In the genomic region with DNA sequence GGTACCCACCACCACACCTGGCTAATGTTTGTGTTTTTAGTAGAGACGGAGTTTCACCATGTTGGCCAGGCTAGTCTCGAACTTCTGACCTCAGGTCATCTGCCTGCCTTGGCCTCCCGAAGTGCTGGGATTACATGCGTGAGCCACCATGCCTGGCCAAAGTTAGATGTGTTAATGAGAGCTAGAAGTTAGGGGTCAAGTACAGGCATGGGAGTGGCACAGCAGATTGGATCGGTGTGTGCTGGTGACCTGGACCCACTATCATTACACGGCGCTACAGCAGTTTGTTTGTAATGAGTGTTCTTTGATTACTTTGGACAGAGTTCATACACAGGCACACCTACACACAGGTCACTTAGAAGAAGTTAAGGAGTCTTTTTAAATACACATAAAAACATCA, we compare ENCODE assay signal across 20 cellular contexts. TPM values are rescaled to one million over a fixed set of nuclear protein-coding genes. Genes with fewer than 3 reads are reported as not detected.
DNase-seq lines count a peak whose midpoint lies in the region; ATAC-seq and TF ChIP-seq lines count a peak whose summit lies in the region.
"Had no signal": no experiment of that assay in that cellular context is flagged by ENCODE, and none has a peak within 500 bp of the region (broad histone marks: within the 10 kb centered on the region; RNA-seq: fewer than 3 reads in every experiment).

No MANE protein-coding gene starts in this region.

- peaks cover 67% of the 10 kb centered on the region for H3K36me3 Mint-ChIP-seq in stimulated activated naive CD8-positive, alpha-beta T cell treated with anti-CD3 and anti-CD28 coated beads, Interleukin-15, Interleukin-2, amounts not matched to agents 100 ng/mL and 50 ng/mL, for 24 hours (ENCODE audit: low read depth)
- H3K36me3 Mint-ChIP-seq in activated T-helper 1 cell treated with anti-CD3 and anti-CD28 coated beads, Interleukin-12 subunit alpha, Interleukin-12 subunit beta, Interleukin-2, Interleukin-4 antibody, amounts not matched to agents 30 ng/mL and 10 ng/mL and 1 ng/mL, durations not matched to agents 14 hours and 24 hours and 36 hours (ENCODE audit: low read depth): peaks cover 60% of the 10 kb centered on the region
- H3K36me3 Mint-ChIP-seq in nephron progenitor cell (ENCODE audit: low read depth): peaks cover 86% of the 10 kb centered on the region

- no peak for TF ChIP-seq CTCF in nephron progenitor cell (IDR thresholded peaks at IDR 0.05)

- no peak overlapping the region for H3K4me3 Mint-ChIP-seq in stimulated activated naive CD8-positive, alpha-beta T cell treated with anti-CD3 and anti-CD28 coated beads, Interleukin-15, Interleukin-2, amounts not matched to agents 100 ng/mL and 50 ng/mL, for 24 hours
- no peak overlapping the region for H3K4me3 Mint-ChIP-seq in activated T-helper 1 cell treated with anti-CD3 and anti-CD28 coated beads, Interleukin-12 subunit alpha, Interleukin-12 subunit beta, Interleukin-2, Interleukin-4 antibody, amounts not matched to agents 30 ng/mL and 10 ng/mL and 1 ng/mL, durations not matched to agents 14 hours and 24 hours and 36 hours
- H3K4me3 Mint-ChIP-seq in nephron progenitor cell: no peak overlapping the region

- peak overlapping the region; percentile 24 for H3K27ac Mint-ChIP-seq in stimulated activated naive CD8-positive, alpha-beta T cell treated with anti-CD3 and anti-CD28 coated beads, Interleukin-15, Interleukin-2, amounts not matched to agents 100 ng/mL and 50 ng/mL, for 24 hours
- peak overlapping the region; percentile 34 for H3K27ac Mint-ChIP-seq in activated T-helper 1 cell treated with anti-CD3 and anti-CD28 coated beads, Interleukin-12 subunit alpha, Interleukin-12 subunit beta, Interleukin-2, Interleukin-4 antibody, amounts not matched to agents 30 ng/mL and 10 ng/mL and 1 ng/mL, durations not matched to agents 14 hours and 24 hours and 36 hours
- peak overlapping the region; percentile 78 for H3K27ac Mint-ChIP-seq in nephron progenitor cell

- no peak for ATAC-seq in stimulated activated naive CD8-positive, alpha-beta T cell treated with anti-CD3 and anti-CD28 coated beads, Interleukin-15, Interleukin-2, amounts not matched to agents 100 U/mL and 50 U/mL, for 24 hours
- no peak for ATAC-seq in HG02885 (IDR thresholded peaks at IDR 0.05; ENCODE audit: poor library complexity, unreplicated experiment)

- H3K27me3 Mint-ChIP-seq in stimulated activated naive CD8-positive, alpha-beta T cell treated with anti-CD3 and anti-CD28 coated beads, Interleukin-15, Interleukin-2, amounts not matched to agents 100 ng/mL and 50 ng/mL, for 24 hours: no peaks in the 10 kb centered on the region
- no peaks in the 10 kb centered on the region for H3K27me3 Mint-ChIP-seq in activated T-helper 1 cell treated with anti-CD3 and anti-CD28 coated beads, Interleukin-12 subunit alpha, Interleukin-12 subunit beta, Interleukin-2, Interleukin-4 antibody, amounts not matched to agents 30 ng/mL and 10 ng/mL and 1 ng/mL, durations not matched to agents 14 hours and 24 hours and 36 hours (ENCODE audit: insufficient read depth)
- no peaks in the 10 kb centered on the region for H3K27me3 Mint-ChIP-seq in nephron progenitor cell (ENCODE audit: low read depth, poor library complexity)

- no peaks in the 10 kb centered on the region for H3K9me3 Mint-ChIP-seq in stimulated activated naive CD8-positive, alpha-beta T cell treated with anti-CD3 and anti-CD28 coated beads, Interleukin-15, Interleukin-2, amounts not matched to agents 100 ng/mL and 50 ng/mL, for 24 hours
- no peaks in the 10 kb centered on the region for H3K9me3 Mint-ChIP-seq in activated T-helper 1 cell treated with anti-CD3 and anti-CD28 coated beads, Interleukin-12 subunit alpha, Interleukin-12 subunit beta, Interleukin-2, Interleukin-4 antibody, amounts not matched to agents 30 ng/mL and 10 ng/mL and 1 ng/mL, durations not matched to agents 14 hours and 24 hours and 36 hours
- no peaks in the 10 kb centered on the region for H3K9me3 Mint-ChIP-seq in nephron progenitor cell

- DNase-seq in stimulated activated naive CD8-positive, alpha-beta T cell treated with anti-CD3 and anti-CD28 coated beads, Interleukin-15, Interleukin-2, amounts not matched to agents 100 U/mL and 50 U/mL, for 24 hours: no peak
- DNase-seq in activated T-helper 1 cell treated with anti-CD3 and anti-CD28 coated beads, Interleukin-12 subunit alpha, Interleukin-12 subunit beta, Interleukin-2, Interleukin-4 antibody, amounts not matched to agents 30 ng/mL and 10 ng/mL and 1 ng/mL, durations not matched to agents 14 hours and 24 hours and 36 hours (ENCODE audit: low spot score): no peak
- no peak for DNase-seq in nephron progenitor cell
- DNase-seq in putamen (ENCODE audit: low spot score): no peak
- no peak for DNase-seq in foreskin melanocyte
- DNase-seq: brain microvascular endothelial cell; dermis blood vessel endothelial cell; DND-41; foreskin fibroblast; GOT3; KG1; lower lobe of right lung; NCI-H1694 treated with DMSO at 0.1 percent for 48 hours; NCI-H748 treated with DMSO at 0.1 percent for 48 hours; ovary; SHP77; stimulated activated naive CD4-positive, alpha-beta T cell; tibial artery had no signal

- peaks cover 42% of the 10 kb centered on the region for H3K4me1 Mint-ChIP-seq in stimulated activated naive CD8-positive, alpha-beta T cell treated with anti-CD3 and anti-CD28 coated beads, Interleukin-15, Interleukin-2, amounts not matched to agents 100 ng/mL and 50 ng/mL, for 24 hours (ENCODE audit: low read depth)
- H3K4me1 Mint-ChIP-seq in activated T-helper 1 cell treated with anti-CD3 and anti-CD28 coated beads, Interleukin-12 subunit alpha, Interleukin-12 subunit beta, Interleukin-2, Interleukin-4 antibody, amounts not matched to agents 30 ng/mL and 10 ng/mL and 1 ng/mL, durations not matched to agents 14 hours and 24 hours and 36 hours (ENCODE audit: low read depth): peaks cover 63% of the 10 kb centered on the region
- H3K4me1 Mint-ChIP-seq in nephron progenitor cell: peaks cover 5% of the 10 kb centered on the region

- intact Hi-C loops in activated T-helper 1 cell treated with anti-CD3 and anti-CD28 coated beads, Interleukin-12 subunit alpha, Interleukin-12 subunit beta, Interleukin-2, Interleukin-4 antibody, amounts not matched to agents 30 ng/mL and 10 ng/mL and 1 ng/mL, durations not matched to agents 14 hours and 24 hours and 36 hours (cut with micrococcal nuclease): no loop called here

RNA-seq across cellular contexts. Expression of a gene that starts 36.7 kb away (rescaled TPM):
- total RNA-seq in activated T-helper 1 cell treated with anti-CD3 and anti-CD28 coated beads, Interleukin-12 subunit alpha, Interleukin-12 subunit beta, Interleukin-2, Interleukin-4 antibody, amounts not matched to agents 30 ng/mL and 10 ng/mL and 1 ng/mL, durations not matched to agents 14 hours and 24 hours and 36 hours: 127 and 137 TPM in 2 replicates

Comparison
In these comparisons a context has a peak if more than half of its experiments do, and no peak if none do; other contexts are left out.
1. H3K27ac Mint-ChIP-seq: peak in every context shown above with its lines; median percentile 78 in nephron progenitor cell; 34 in activated T-helper 1 cell treated with anti-CD3 and anti-CD28 coated beads, Interleukin-12 subunit alpha, Interleukin-12 subunit beta, Interleukin-2, Interleukin-4 antibody, amounts not matched to agents 30 ng/mL and 10 ng/mL and 1 ng/mL, durations not matched to agents 14 hours and 24 hours and 36 hours; 24 in stimulated activated naive CD8-positive, alpha-beta T cell treated with anti-CD3 and anti-CD28 coated beads, Interleukin-15, Interleukin-2, amounts not matched to agents 100 ng/mL and 50 ng/mL, for 24 hours.